In genomic region chr17:44353656-44354331, GRCh38 we compare ENCODE assay signal across 8 cellular contexts. TPM values are rescaled to one million over a fixed set of nuclear protein-coding genes. Genes with fewer than 3 reads are reported as not detected.
DNase-seq lines count a peak whose midpoint lies in the region; ATAC-seq and TF ChIP-seq lines count a peak whose summit lies in the region.

No MANE protein-coding gene starts in this region.

- no peak overlapping the region for H3K9ac ChIP-seq in skeletal muscle tissue (ENCODE audit: low read depth in 1 of 3, low read length in 3 of 3)

- H3K4me1 ChIP-seq in skeletal muscle tissue (ENCODE audit: control insufficient read depth in 3 of 3, insufficient read depth in 3 of 3, low read length in 3 of 3), result peaks cover 0 to under 1% (median 0%) of the 10 kb centered on the region in 3 donors

- ATAC-seq in Right ventricle myocardium superior (ENCODE audit: poor library complexity), result peak; percentile 38
- no peak for ATAC-seq in sciatic nerve
- ATAC-seq in GM19324 (IDR thresholded peaks at IDR 0.05; ENCODE audit: low FRiP score, unreplicated experiment), result no peak

- peak overlapping the region; percentile 54 for H3K27ac ChIP-seq in VCaP
- H3K27ac ChIP-seq in skeletal muscle tissue (ENCODE audit: low read depth, low read length), result no peak overlapping the region

- H3K9me3 ChIP-seq in skeletal muscle tissue (ENCODE audit: control insufficient read depth in 3 of 3, low read length in 3 of 3), result no peaks in the 10 kb centered on the region

- peaks cover 29 to 40% (median 33%) of the 10 kb centered on the region in 3 donors for H3K36me3 ChIP-seq in skeletal muscle tissue (ENCODE audit: control insufficient read depth in 3 of 3, insufficient read depth in 3 of 3, low read length in 3 of 3)

- no peak for DNase-seq in GM12865 (ENCODE audit: low read depth)
- peak; percentile 63 for DNase-seq in Right ventricle myocardium superior
- DNase-seq in sciatic nerve (ENCODE audit: low spot score), result no peak
- DNase-seq in NCI-H128 (lab: John Stamatoyannopoulos, UW; ENCODE audit: unreplicated experiment), result no peak
- DNase-seq in dermis blood vessel endothelial cell, result no peak

- peaks cover 0 to 8% (median 0%) of the 10 kb centered on the region in 3 donors for H3K27me3 ChIP-seq in skeletal muscle tissue (ENCODE audit: control insufficient read depth in 3 of 3, insufficient read depth in 3 of 3, low read length in 3 of 3)

- TF ChIP-seq CTCF in GM12865 (IDR thresholded peaks at IDR 0.05; ENCODE audit: insufficient read depth, low read depth, low read length, missing control alignments), result no peak
- no peak for TF ChIP-seq CTCF in VCaP (conservative IDR thresholded peaks at IDR 0.05)

- intact Hi-C loops in Right ventricle myocardium superior (cut with DNase I) (no loop called here), sciatic nerve (cut with DNase I) (no loop called here)

- H3K4me3 ChIP-seq in GM12865 (ENCODE audit: low read depth, low read length) (peak overlapping the region; percentile 18; the same call in 1 of the 2 replicates), skeletal muscle tissue (ENCODE audit: low read length in 3 of 3) (peak overlapping the region in 2 of 3 donors; percentile 29 to 48)

RNA-seq across cellular contexts. Expression of gene GRN, which starts 8.7 kb away (rescaled TPM):
- 135 TPM for total RNA-seq in Right ventricle myocardium superior
- 270 TPM for total RNA-seq in skeletal muscle tissue
- 169 TPM for total RNA-seq in sciatic nerve
- total RNA-seq in dermis blood vessel endothelial cell, result 543 and 963 TPM in 2 replicates

RNA-seq across cellular contexts. Expression of gene FAM171A2, which starts 9.9 kb away (rescaled TPM):
- 0.62 TPM for total RNA-seq in Right ventricle myocardium superior
- total RNA-seq in skeletal muscle tissue, result 38.6 TPM
- 3.7 TPM for total RNA-seq in sciatic nerve
- 7.0 and 9.7 TPM in 2 replicates for total RNA-seq in dermis blood vessel endothelial cell

RNA-seq across cellular contexts. Expression of gene SLC25A39, which starts 29.2 kb away (rescaled TPM):
- 45.0 TPM for total RNA-seq in Right ventricle myocardium superior
- total RNA-seq in skeletal muscle tissue, result 65.2 TPM
- total RNA-seq in sciatic nerve, result 91.6 TPM
- 88.8 and 120 TPM in 2 replicates for total RNA-seq in dermis blood vessel endothelial cell

RNA-seq across cellular contexts. Expression of gene ITGA2B, which starts 35.7 kb away (rescaled TPM):
- total RNA-seq in Right ventricle myocardium superior (0.62 TPM), skeletal muscle tissue (2.6 TPM), sciatic nerve (6.2 TPM), dermis blood vessel endothelial cell (0.19 and 1.0 TPM in 2 replicates)

RNA-seq across cellular contexts. Expression of gene RUNDC3A, which starts 45.4 kb away (rescaled TPM):
- total RNA-seq in Right ventricle myocardium superior (0.22 TPM), skeletal muscle tissue (6.8 TPM), sciatic nerve (2.9 TPM), dermis blood vessel endothelial cell (under 0.01 TPM in 1 of 2 replicates, not detected in the other)
